Comparison of ENCODE assay signal across 10 cellular contexts in genomic region chr7:23594879-23595604, GRCh38. TPM values are rescaled to one million over a fixed set of nuclear protein-coding genes. Genes with fewer than 3 reads are reported as not detected.
A peak's percentile ranks its signal among the peaks of the same experiment; 100 is the strongest.
DNase-seq lines count a peak whose midpoint lies in the region; ATAC-seq, FAIRE-seq and TF ChIP-seq lines count a peak whose summit lies in the region.
"Had no signal": no experiment of that assay in that cellular context is flagged by ENCODE, and none has a peak within 500 bp of the region (broad histone marks: within the 10 kb centered on the region; RNA-seq: fewer than 3 reads in every experiment).

No MANE protein-coding gene starts in this region.

- H3K4ac ChIP-seq in H9 (ENCODE audit: low read depth, low read length), result no peak overlapping the region

- H3K23me2 ChIP-seq in H9 (ENCODE audit: insufficient read length, low read depth, low read length, poor library complexity, severe bottlenecking), result peaks cover 4% of the 10 kb centered on the region

- H3K9ac ChIP-seq in keratinocyte (ENCODE audit: control insufficient read depth, extremely low read depth, insufficient read depth, low read length) (no peak overlapping the region), H9 (ENCODE audit: extremely low read depth, insufficient read length, low read length) (no peak overlapping the region)

- H3K4me1 ChIP-seq in keratinocyte (ENCODE audit: control insufficient read depth, extremely low read depth, insufficient read depth, low read length), result peaks cover 19% of the 10 kb centered on the region
- 0 out of 2 replicates have a peak, but pooled peaks cover 2% of the 10 kb centered on the region for H3K4me1 ChIP-seq in H9 (ENCODE audit: insufficient read depth, low read length)
- H3K4me1 ChIP-seq in psoas muscle, result peaks cover 19% of the 10 kb centered on the region

- H3K23ac ChIP-seq in H9 (ENCODE audit: insufficient read length, low read depth, low read length), result no peak overlapping the region

- H3K56ac ChIP-seq in H9 (ENCODE audit: insufficient read length, low read depth, low read length), result no peak overlapping the region

- H3K79me2 ChIP-seq in keratinocyte (ENCODE audit: control insufficient read depth, insufficient read depth, low read length), result peaks cover 1% of the 10 kb centered on the region
- H3K79me2 ChIP-seq in H9 (ENCODE audit: insufficient read depth, low read length), result no peaks in the 10 kb centered on the region

- H2BK15ac ChIP-seq in H9 (ENCODE audit: low read depth, low read length), result no peak overlapping the region

- H3K27me3 ChIP-seq in keratinocyte (ENCODE audit: control insufficient read depth, extremely low read depth, insufficient read depth, low read length), result no peaks in the 10 kb centered on the region
- H3K27me3 ChIP-seq in H9 (ENCODE audit: insufficient read depth, low read length), result no peaks in the 10 kb centered on the region; the same call in 1 of the 2 replicates
- H3K27me3 ChIP-seq in psoas muscle (ENCODE audit: insufficient read depth in 3 of 3, low read length in 2 of 3), result no peaks in the 10 kb centered on the region

- H4K91ac ChIP-seq in H9 (ENCODE audit: insufficient read length, low read depth, low read length), result no peak overlapping the region

- H3K27ac Mint-ChIP-seq in H9, result no peak overlapping the region

- H3K9me1 ChIP-seq in keratinocyte (ENCODE audit: control insufficient read depth, extremely low read depth, insufficient read depth, low read length), result no peaks in the 10 kb centered on the region

- peak; percentile 73 for FAIRE-seq in keratinocyte (lab: Jason Lieb, UNC)
- FAIRE-seq: islet of Langerhans had no signal

- H3K9me3 ChIP-seq in keratinocyte (ENCODE audit: control insufficient read depth, low read depth, low read length) (no peaks in the 10 kb centered on the region), H9 (ENCODE audit: control insufficient read depth, low read depth, low read length) (no peaks in the 10 kb centered on the region), psoas muscle (no peaks in the 10 kb centered on the region)

- H3K36me3 ChIP-seq in keratinocyte (ENCODE audit: control insufficient read depth in 2 of 2, extremely low read depth in 1 of 2, insufficient read depth in 2 of 2, low read length in 2 of 2) (no peaks in the 10 kb centered on the region), psoas muscle (ENCODE audit: insufficient read depth in 1 of 2, low read depth in 1 of 2) (no peaks in the 10 kb centered on the region)

- no peak overlapping the region for H3K4me2 ChIP-seq in keratinocyte (ENCODE audit: control insufficient read depth, extremely low read depth, insufficient read depth, low read depth, low read length)
- no peak overlapping the region for H3K4me2 ChIP-seq in H9 (ENCODE audit: insufficient read depth, insufficient read length, low read length)

- H3K9me3 Mint-ChIP-seq in H9, result peaks cover 2 to 5% of the 10 kb centered on the region in 2 experiments; a peak in 3 of 5 replicates

- H3K18ac ChIP-seq in H9 (ENCODE audit: insufficient read length, low read depth, low read length), result no peak overlapping the region

- no peaks in the 10 kb centered on the region for H4K20me1 ChIP-seq in keratinocyte (ENCODE audit: control insufficient read depth, extremely low read depth, insufficient read depth, low read length)
- no peaks in the 10 kb centered on the region for H4K20me1 ChIP-seq in H9 (ENCODE audit: control insufficient read depth, insufficient read depth, insufficient read length)

- ATAC-seq in GM18870 (IDR thresholded peaks at IDR 0.05; ENCODE audit: unreplicated experiment) (peak; percentile 79), HG02623 (IDR thresholded peaks at IDR 0.05; ENCODE audit: unreplicated experiment) (peak; percentile 46), psoas muscle (no peak)

- no peak overlapping the region for H2BK20ac ChIP-seq in H9 (ENCODE audit: low read depth, low read length, poor library complexity, severe bottlenecking)

- H3K4me3 ChIP-seq in keratinocyte (ENCODE audit: control insufficient read depth in 2 of 3, extremely low read depth in 1 of 3, insufficient read depth in 2 of 3, low read depth in 1 of 3, low read length in 3 of 3) (no peak overlapping the region), psoas muscle (no peak overlapping the region)
- H3K4me3 ChIP-seq: SK-N-MC had no signal

- no peak overlapping the region for H4K8ac ChIP-seq in H9 (replicated peaks; ENCODE audit: insufficient read length, low read depth, low read length)

- H2AK5ac ChIP-seq in H9 (ENCODE audit: insufficient read length, low read length), result no peak overlapping the region

- H3K14ac ChIP-seq in H9 (ENCODE audit: insufficient read depth, low read length), result no peak overlapping the region

- dilution Hi-C loops in keratinocyte (cut with MboI; ENCODE audit: extremely low pct_ligation_motif_present, low sequenced_read_pairs), result no loop called here

- H3K27ac ChIP-seq in keratinocyte (ENCODE audit: control insufficient read depth, insufficient read depth, low read length) (no peak overlapping the region), H9 (ENCODE audit: insufficient read length, low read depth, low read length) (no peak overlapping the region), psoas muscle (no peak overlapping the region)
- H3K27ac ChIP-seq: SK-N-MC had no signal

- peaks cover 31% of the 10 kb centered on the region for H3K27me3 Mint-ChIP-seq in H9 (ENCODE audit: low read depth)

- intact Hi-C loops in psoas muscle (cut with DNase I), result loop anchor here in 1 of 2 donors (5.0 kb wide), 2 partner anchors 63 to 87 kb away; partner anchors contain the start of genes FAM221A and TRA2A

- H2BK12ac ChIP-seq in H9 (ENCODE audit: insufficient read length, low read depth, low read length), result no peak overlapping the region

- H3T11ph ChIP-seq in H9 (ENCODE audit: low read length), result no peak overlapping the region

- no peak overlapping the region for H2BK120ac ChIP-seq in H9 (ENCODE audit: low read depth, low read length, poor library complexity, severe bottlenecking)

- no peak overlapping the region for H4K5ac ChIP-seq in H9 (ENCODE audit: insufficient read length, low read depth, low read length)

- peaks cover 14% of the 10 kb centered on the region in 2 experiments for H3K4me1 Mint-ChIP-seq in H9

- TF ChIP-seq CTCF in keratinocyte (optimal IDR thresholded peaks at IDR 0.05 in 1 of 3, IDR thresholded peaks at IDR 0.05 in 1 of 3, conservative IDR thresholded peaks at IDR 0.05 in 1 of 3; ENCODE audit: extremely low read depth in 1 of 3, insufficient read depth in 2 of 3, low read length in 3 of 3), result no peak
- no peak for TF ChIP-seq CTCF in H9 (conservative IDR thresholded peaks at IDR 0.05)
- no peak for TF ChIP-seq CTCF in psoas muscle (IDR thresholded peaks at IDR 0.05)

- H2AFZ ChIP-seq in keratinocyte (ENCODE audit: control insufficient read depth, low read length) (peak overlapping the region; percentile 21), H9 (ENCODE audit: low read length) (no peak overlapping the region)

- peak; percentile 70 for DNase-seq in NCI-H226
- DNase-seq in keratinocyte (ENCODE audit: low read depth, low spot score), result no peak
- no peak for DNase-seq in H9
- DNase-seq in SHP77 (lab: John Stamatoyannopoulos, UW), result no peak
- no peak for DNase-seq in NCI-H1436 treated with DMSO at 0.1 percent for 48 hours (lab: John Stamatoyannopoulos, UW)
- no peak for DNase-seq in psoas muscle

- no peak overlapping the region for H3K4me3 Mint-ChIP-seq in H9

- peaks cover 0 to 4% (median 2%) of the 10 kb centered on the region in 3 experiments; a peak in 3 of 7 replicates for H3K36me3 Mint-ChIP-seq in H9 (ENCODE audit: insufficient read depth in 1 of 3, low read depth in 3 of 3)

- H2BK5ac ChIP-seq in H9 (ENCODE audit: insufficient read length, low read length), result no peak overlapping the region

- H3K79me1 ChIP-seq in H9 (ENCODE audit: insufficient read depth, low read depth, low read length, poor library complexity, severe bottlenecking), result no peaks in the 10 kb centered on the region

RNA-seq across cellular contexts. Expression of gene CCDC126, which starts 2.1 kb away (rescaled TPM):
- polyA plus RNA-seq in keratinocyte (5.1 to 8.6 TPM (median 8.4 TPM) in 3 replicates), psoas muscle (10 to 100 TPM in 1 of 3 donors, 1 to 10 TPM in 2; 7.2 to 17.9 (median 8.9) TPM)
- polyA plus RNA-seq in keratinocyte (2011; ENCODE audit: low read depth), result 9.8 TPM
- 5.2 and 7.6 TPM in 2 replicates for polyA plus RNA-seq in keratinocyte (2011; cell fraction: cytosol; rRNA removed)
- 8.5 and 10.0 TPM in 2 replicates for polyA plus RNA-seq in keratinocyte (2011; cell fraction: nucleus; rRNA removed)
- 6.1 and 10.3 TPM in 2 replicates for polyA plus RNA-seq in keratinocyte (2012; ENCODE audit: low replicate concordance)
- 0.39 to 15.8 TPM (median 3.7 TPM) in 3 replicates for polyA minus RNA-seq in keratinocyte
- polyA minus RNA-seq in keratinocyte (2011; cell fraction: cytosol; rRNA and poly(A)+ RNA removed), result 6.3 TPM
- 7.8 and 11.2 TPM in 2 replicates for polyA minus RNA-seq in keratinocyte (2011; cell fraction: nucleus; rRNA and poly(A)+ RNA removed)
- total RNA-seq in H9 (2021) (2.1 and 4.0 TPM in 2 replicates), psoas muscle (10 to 100 TPM in 3 of 4 donors, 1 to 10 TPM in 1; 9.8 to 13.4 (median 12.6) TPM)

Comparison
In these comparisons a context has a peak if more than half of its experiments do, and no peak if none do; other contexts are left out.
1. ATAC-seq: peak in GM18870 (single experiment) and HG02623 (single experiment); none in psoas muscle (0 of 4).